Comparison of ENCODE assay signal across 15 cellular contexts in genomic region chr14:66623838-66624237, GRCh38.
"Had no signal": no experiment of that assay in that cellular context is flagged by ENCODE, and none has a peak within 500 bp of the region (broad histone marks: within the 10 kb centered on the region; RNA-seq: fewer than 3 reads in every experiment).

No MANE protein-coding gene starts in this region.

- H3K27me3 Mint-ChIP-seq: activated naive CD8-positive, alpha-beta T cell treated with anti-CD3 and anti-CD28 coated beads, Interleukin-2, amount 10 ng/mL, durations not matched to agents 7 days and 5 days; stimulated activated naive CD8-positive, alpha-beta T cell treated with anti-CD3 and anti-CD28 coated beads, Interleukin-15, amount 100 ng/mL, for 72 hours had no signal

- H3K27me3 ChIP-seq: esophagus squamous epithelium, gastroesophageal sphincter, neutrophil, right lobe of liver, tibial artery had no signal

- H3K36me3 Mint-ChIP-seq: stimulated activated effector memory CD8-positive, alpha-beta T cell treated with anti-CD3 and anti-CD28 coated beads, Interleukin-12 subunit alpha, Interleukin-12 subunit beta, amount 100 ng/mL, for 72 hours had no signal

- DNase-seq: activated T-cell treated with anti-CD3 and anti-CD28 coated beads, Interleukin-2, amount 50 U/mL, for 1 hour; cortex of kidney; esophagus squamous epithelium; natural killer cell; T-helper 9 cell had no signal

- H3K4me1 Mint-ChIP-seq: stimulated activated effector memory CD8-positive, alpha-beta T cell treated with anti-CD3 and anti-CD28 coated beads, Interleukin-12 subunit alpha, Interleukin-12 subunit beta, amount 100 ng/mL, for 72 hours had no signal

- H3K27ac Mint-ChIP-seq: activated naive CD8-positive, alpha-beta T cell treated with anti-CD3 and anti-CD28 coated beads, Interleukin-2, amount 10 ng/mL, durations not matched to agents 7 days and 5 days; endodermal cell; natural killer cell; stimulated activated effector memory CD8-positive, alpha-beta T cell treated with anti-CD3 and anti-CD28 coated beads, Interleukin-12 subunit alpha, Interleukin-12 subunit beta, amount 100 ng/mL, for 72 hours; stimulated activated naive CD8-positive, alpha-beta T cell treated with anti-CD3 and anti-CD28 coated beads, Interleukin-15, amount 100 ng/mL, for 72 hours had no signal

- H3K9me3 Mint-ChIP-seq: stimulated activated effector memory CD8-positive, alpha-beta T cell treated with anti-CD3 and anti-CD28 coated beads, Interleukin-12 subunit alpha, Interleukin-12 subunit beta, amount 100 ng/mL, for 72 hours had no signal

- H3K36me3 ChIP-seq: esophagus squamous epithelium, gastroesophageal sphincter, neutrophil, right lobe of liver, tibial artery had no signal

- H3K4me3 Mint-ChIP-seq: activated naive CD8-positive, alpha-beta T cell treated with anti-CD3 and anti-CD28 coated beads, Interleukin-2, amount 10 ng/mL, durations not matched to agents 7 days and 5 days; endodermal cell; mesothelial cell of epicardium; natural killer cell; stimulated activated effector memory CD8-positive, alpha-beta T cell treated with anti-CD3 and anti-CD28 coated beads, Interleukin-12 subunit alpha, Interleukin-12 subunit beta, amount 100 ng/mL, for 72 hours; stimulated activated naive CD8-positive, alpha-beta T cell treated with anti-CD3 and anti-CD28 coated beads, Interleukin-15, amount 100 ng/mL, for 72 hours had no signal

- H3K27ac ChIP-seq: esophagus squamous epithelium, gastroesophageal sphincter, neutrophil, skin epidermis, tibial artery had no signal

- H3K9me3 ChIP-seq: esophagus squamous epithelium, gastroesophageal sphincter, neutrophil, right lobe of liver, tibial artery had no signal

- H3K4me3 ChIP-seq: esophagus squamous epithelium, gastroesophageal sphincter, right lobe of liver, skin epidermis, tibial artery had no signal
